1 cellular context compared by ENCODE assay signal in the genomic region with DNA sequence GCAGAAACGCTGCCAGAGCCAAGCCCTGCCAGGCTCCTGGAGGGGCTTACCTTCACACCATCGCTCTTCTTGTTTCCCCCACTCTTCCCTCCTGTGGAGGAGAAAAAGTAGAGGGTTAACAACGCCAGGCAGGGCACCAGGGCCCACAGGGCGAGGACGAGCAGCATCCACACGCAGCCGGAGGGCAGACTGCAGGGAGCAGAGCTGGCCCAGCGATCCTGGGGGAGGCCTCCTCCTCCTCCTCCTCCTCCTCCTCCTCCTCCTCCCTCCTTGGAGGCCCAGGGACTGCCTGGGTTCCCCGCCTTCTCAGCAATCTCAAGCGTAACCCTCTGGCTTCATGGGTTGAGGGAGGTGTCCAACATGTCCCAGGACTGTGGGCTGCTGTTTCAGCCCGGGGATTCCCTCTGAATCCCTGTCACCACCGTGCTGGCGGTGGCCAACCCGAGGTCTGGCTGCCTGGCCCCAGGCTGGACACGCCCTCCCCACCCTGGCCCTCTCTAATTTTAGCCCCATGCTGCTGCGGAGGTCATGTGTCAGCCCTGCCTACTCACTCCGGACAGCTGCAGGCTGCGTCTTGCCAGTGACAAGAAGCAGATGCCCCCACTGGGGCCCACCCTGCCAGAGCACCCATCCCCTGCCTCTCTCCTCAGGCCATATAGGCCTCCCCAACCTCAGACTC.
TF ChIP-seq lines count a peak whose summit lies in the region.

No MANE protein-coding gene starts in this region.

TF ChIP-seq in SK-N-SH, 30 proteins besides CTCF, POLR2A, EP300 and RAD21 (continued from another document):
- no peak for TF ChIP-seq NRF1 (IDR thresholded peaks at IDR 0.05; ENCODE audit: low read depth, low read length)
- peak; percentile 74 for TF ChIP-seq CHD2 (IDR thresholded peaks at IDR 0.05; ENCODE audit: low read length, partially characterized antibody)
- TF ChIP-seq RXRA (IDR thresholded peaks at IDR 0.05; ENCODE audit: borderline replicate concordance, low read depth), result no peak
- no peak for TF ChIP-seq NFIC (IDR thresholded peaks at IDR 0.05; ENCODE audit: borderline replicate concordance)
- TF ChIP-seq POLR2AphosphoS5 (IDR thresholded peaks at IDR 0.05; ENCODE audit: low read depth, low read length), result no peak
- TF ChIP-seq, protein P1, sequence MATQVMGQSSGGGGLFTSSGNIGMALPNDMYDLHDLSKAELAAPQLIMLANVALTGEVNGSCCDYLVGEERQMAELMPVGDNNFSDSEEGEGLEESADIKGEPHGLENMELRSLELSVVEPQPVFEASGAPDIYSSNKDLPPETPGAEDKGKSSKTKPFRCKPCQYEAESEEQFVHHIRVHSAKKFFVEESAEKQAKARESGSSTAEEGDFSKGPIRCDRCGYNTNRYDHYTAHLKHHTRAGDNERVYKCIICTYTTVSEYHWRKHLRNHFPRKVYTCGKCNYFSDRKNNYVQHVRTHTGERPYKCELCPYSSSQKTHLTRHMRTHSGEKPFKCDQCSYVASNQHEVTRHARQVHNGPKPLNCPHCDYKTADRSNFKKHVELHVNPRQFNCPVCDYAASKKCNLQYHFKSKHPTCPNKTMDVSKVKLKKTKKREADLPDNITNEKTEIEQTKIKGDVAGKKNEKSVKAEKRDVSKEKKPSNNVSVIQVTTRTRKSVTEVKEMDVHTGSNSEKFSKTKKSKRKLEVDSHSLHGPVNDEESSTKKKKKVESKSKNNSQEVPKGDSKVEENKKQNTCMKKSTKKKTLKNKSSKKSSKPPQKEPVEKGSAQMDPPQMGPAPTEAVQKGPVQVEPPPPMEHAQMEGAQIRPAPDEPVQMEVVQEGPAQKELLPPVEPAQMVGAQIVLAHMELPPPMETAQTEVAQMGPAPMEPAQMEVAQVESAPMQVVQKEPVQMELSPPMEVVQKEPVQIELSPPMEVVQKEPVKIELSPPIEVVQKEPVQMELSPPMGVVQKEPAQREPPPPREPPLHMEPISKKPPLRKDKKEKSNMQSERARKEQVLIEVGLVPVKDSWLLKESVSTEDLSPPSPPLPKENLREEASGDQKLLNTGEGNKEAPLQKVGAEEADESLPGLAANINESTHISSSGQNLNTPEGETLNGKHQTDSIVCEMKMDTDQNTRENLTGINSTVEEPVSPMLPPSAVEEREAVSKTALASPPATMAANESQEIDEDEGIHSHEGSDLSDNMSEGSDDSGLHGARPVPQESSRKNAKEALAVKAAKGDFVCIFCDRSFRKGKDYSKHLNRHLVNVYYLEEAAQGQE (IDR thresholded peaks at IDR 0.05; ENCODE audit: low read depth, low read length), result no peak
- TF ChIP-seq MEF2A (IDR thresholded peaks at IDR 0.05; ENCODE audit: borderline replicate concordance, low read depth), result no peak
- TF ChIP-seq, protein P2, sequence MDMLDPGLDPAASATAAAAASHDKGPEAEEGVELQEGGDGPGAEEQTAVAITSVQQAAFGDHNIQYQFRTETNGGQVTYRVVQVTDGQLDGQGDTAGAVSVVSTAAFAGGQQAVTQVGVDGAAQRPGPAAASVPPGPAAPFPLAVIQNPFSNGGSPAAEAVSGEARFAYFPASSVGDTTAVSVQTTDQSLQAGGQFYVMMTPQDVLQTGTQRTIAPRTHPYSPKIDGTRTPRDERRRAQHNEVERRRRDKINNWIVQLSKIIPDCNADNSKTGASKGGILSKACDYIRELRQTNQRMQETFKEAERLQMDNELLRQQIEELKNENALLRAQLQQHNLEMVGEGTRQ (IDR thresholded peaks at IDR 0.05; ENCODE audit: borderline replicate concordance, low read depth, low read length), result no peak
- TF ChIP-seq YY1 (IDR thresholded peaks at IDR 0.05; ENCODE audit: low read depth), result no peak
- peak; percentile 54; the same call in 1 of the 2 replicates for TF ChIP-seq MXI1 (IDR thresholded peaks at IDR 0.05; ENCODE audit: low read depth, low read length)
- peak; percentile 45; the same call in 1 of the 2 replicates for TF ChIP-seq TCF12 (IDR thresholded peaks at IDR 0.05)
- no peak for TF ChIP-seq GATA2 (CRISPR knock-in tag; IDR thresholded peaks at IDR 0.05)
- TF ChIP-seq SIN3A (IDR thresholded peaks at IDR 0.05; ENCODE audit: borderline replicate concordance, low read depth, low read length), result no peak
- no peak for TF ChIP-seq TEAD4 (IDR thresholded peaks at IDR 0.05; ENCODE audit: borderline replicate concordance, insufficient read depth)
- no peak for TF ChIP-seq EZH2phosphoT487 (IDR thresholded peaks at IDR 0.05; ENCODE audit: borderline replicate concordance, low read depth)
- no peak for TF ChIP-seq TAF1 (IDR thresholded peaks at IDR 0.05; ENCODE audit: borderline replicate concordance, low read depth, low read length)
- 0 out of 2 replicates have a peak, but pooled peaks have one; percentile 51 for TF ChIP-seq FOXJ3 (CRISPR knock-in tag; IDR thresholded peaks at IDR 0.05)
- TF ChIP-seq RCOR1 (IDR thresholded peaks at IDR 0.05; ENCODE audit: low read length), result peak; percentile 73; the same call in 1 of the 2 replicates
- TF ChIP-seq, protein P3, sequence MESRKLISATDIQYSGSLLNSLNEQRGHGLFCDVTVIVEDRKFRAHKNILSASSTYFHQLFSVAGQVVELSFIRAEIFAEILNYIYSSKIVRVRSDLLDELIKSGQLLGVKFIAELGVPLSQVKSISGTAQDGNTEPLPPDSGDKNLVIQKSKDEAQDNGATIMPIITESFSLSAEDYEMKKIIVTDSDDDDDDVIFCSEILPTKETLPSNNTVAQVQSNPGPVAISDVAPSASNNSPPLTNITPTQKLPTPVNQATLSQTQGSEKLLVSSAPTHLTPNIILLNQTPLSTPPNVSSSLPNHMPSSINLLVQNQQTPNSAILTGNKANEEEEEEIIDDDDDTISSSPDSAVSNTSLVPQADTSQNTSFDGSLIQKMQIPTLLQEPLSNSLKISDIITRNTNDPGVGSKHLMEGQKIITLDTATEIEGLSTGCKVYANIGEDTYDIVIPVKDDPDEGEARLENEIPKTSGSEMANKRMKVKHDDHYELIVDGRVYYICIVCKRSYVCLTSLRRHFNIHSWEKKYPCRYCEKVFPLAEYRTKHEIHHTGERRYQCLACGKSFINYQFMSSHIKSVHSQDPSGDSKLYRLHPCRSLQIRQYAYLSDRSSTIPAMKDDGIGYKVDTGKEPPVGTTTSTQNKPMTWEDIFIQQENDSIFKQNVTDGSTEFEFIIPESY (IDR thresholded peaks at IDR 0.05; ENCODE audit: borderline replicate concordance, low read depth), result no peak
- TF ChIP-seq GABPA (IDR thresholded peaks at IDR 0.05; ENCODE audit: low read depth), result no peak
